Comparison of ENCODE assay signal across 8 cellular contexts in genomic region chr12:6872073-6873048, GRCh38. TPM values are rescaled to one million over a fixed set of nuclear protein-coding genes. Genes with fewer than 3 reads are reported as not detected.
A peak's percentile ranks its signal among the peaks of the same experiment; 100 is the strongest.
DNase-seq lines count a peak whose midpoint lies in the region; ATAC-seq and TF ChIP-seq lines count a peak whose summit lies in the region.

No MANE protein-coding gene starts in this region.

- H3K9ac ChIP-seq in mammary epithelial cell (ENCODE audit: insufficient read depth, low read length) = peak overlapping the region; percentile 73

- CTCF ChIA-PET in mammary epithelial cell (lab: Charles Lee; ENCODE audit: low non-redundant PET) = interaction anchor here (0.6 to 1.1 kb wide), 6 partner anchors 10 to 94 kb away, joined by 3 to 7 read pairs (median 6); partner anchors contain the start of gene USP5

- in situ Hi-C loops in mammary epithelial cell (cut with MboI; ENCODE audit: low sequenced_read_pairs in 2 of 2) = no loop called here

- H3K27ac ChIP-seq in VCaP (peak overlapping the region; percentile 99), mammary epithelial cell (ENCODE audit: insufficient read depth, low read depth, low read length) (peak overlapping the region; percentile 56), spleen (peak overlapping the region; percentile 77 to 99 (median 90))

- no peak overlapping the region for H2AFZ ChIP-seq in mammary epithelial cell (ENCODE audit: low read depth, low read length)

- peaks cover 50% of the 10 kb centered on the region for H3K79me2 ChIP-seq in mammary epithelial cell (ENCODE audit: insufficient read depth, low read length)

- H3K4me1 ChIP-seq in mammary epithelial cell (ENCODE audit: insufficient read depth, low read length) = peaks cover 45% of the 10 kb centered on the region
- peaks cover 31 to 76% (median 58%) of the 10 kb centered on the region in 6 donors for H3K4me1 ChIP-seq in spleen

- H3K36me3 ChIP-seq in mammary epithelial cell (ENCODE audit: insufficient read depth, low read length) = peaks cover 9% of the 10 kb centered on the region
- peaks cover 0 to 43% (median 20%) of the 10 kb centered on the region in 6 donors for H3K36me3 ChIP-seq in spleen

- peak; percentile 25 for ATAC-seq in GM21619 (IDR thresholded peaks at IDR 0.05; ENCODE audit: unreplicated experiment)

- no peaks in the 10 kb centered on the region for H3K9me3 ChIP-seq in mammary epithelial cell (replicated peaks; ENCODE audit: insufficient read depth, low read length)
- no peaks in the 10 kb centered on the region for H3K9me3 ChIP-seq in spleen

- intact Hi-C loops in mammary epithelial cell (cut with micrococcal nuclease) (loop anchor here (1.0 to 2.0 kb wide), 4 partner anchors 20 to 93 kb away; partner anchors contain the start of genes P3H3 and USP5), spleen (cut with DNase I; ENCODE audit: low total_unique reads) (no loop called here)

- H3K27me3 ChIP-seq in mammary epithelial cell (ENCODE audit: insufficient read depth, low read length) (no peaks in the 10 kb centered on the region), spleen (replicated peaks in 1 of 7) (no peaks in the 10 kb centered on the region)

- 2% methylated on average over 15 of the region's 40 CpGs for WGBS in mammary epithelial cell (ENCODE audit: low coverage, missing lambda C conversion rate)
- 0 to 4% (median 2%) methylated on average over 24 to 40 of the region's 40 CpGs for WGBS in spleen, 5 donors

- H3K4me3 ChIP-seq in mammary epithelial cell (replicated peaks in 1 of 3; ENCODE audit: insufficient read depth in 1 of 3, low read depth in 2 of 3, low read length in 3 of 3) (peak overlapping the region; percentile 68 to 88 (median 84)), spleen (peak overlapping the region; percentile 71 to 97 (median 92))

- peak; percentile 99 for TF ChIP-seq CTCF in VCaP (conservative IDR thresholded peaks at IDR 0.05)
- TF ChIP-seq CTCF in mammary epithelial cell (conservative IDR thresholded peaks at IDR 0.05 in 1 of 2, IDR thresholded peaks at IDR 0.05 in 1 of 2; ENCODE audit: extremely low read depth in 1 of 2, insufficient read depth in 1 of 2, low read depth in 1 of 2, low read length in 2 of 2) = peak; percentile 83 to 98
- peak; percentile 81 to 100 (median 99) for TF ChIP-seq CTCF in spleen (IDR thresholded peaks at IDR 0.05 in 8 of 11, conservative IDR thresholded peaks at IDR 0.05 in 3 of 11)

- dilution Hi-C loops in mammary epithelial cell (cut with HindIII; ENCODE audit: low sequenced_read_pairs) = no loop called here

- DNase-seq in COR-L47 (lab: John Stamatoyannopoulos, UW) = peak; percentile 34
- DNase-seq in NCI-H146 (lab: John Stamatoyannopoulos, UW) = peak; percentile 86
- DNase-seq in mammary epithelial cell = peak; percentile 57
- peak; percentile 76 for DNase-seq in inferior parietal cortex (ENCODE audit: extremely low spot score)
- peak; percentile 97 for DNase-seq in spleen
- DNase-seq in SKM-1 (lab: John Stamatoyannopoulos, UW; ENCODE audit: unreplicated experiment) = no peak

- H3K4me2 ChIP-seq in mammary epithelial cell (ENCODE audit: insufficient read depth, low read depth, low read length) = peak overlapping the region; percentile 99

- no peak for TF ChIP-seq POLR2A in spleen (IDR thresholded peaks at IDR 0.05)

- BruUV-seq in mammary epithelial cell (replicated peaks; lab: Mats Ljungman, UMichigan) = TSS peak; percentile 41

- H4K20me1 ChIP-seq in mammary epithelial cell (ENCODE audit: insufficient read depth, low read length) = no peaks in the 10 kb centered on the region

RNA-seq across cellular contexts. Expression of gene SPSB2, which starts 0.7 kb away (rescaled TPM):
- 1 to 10 TPM; 7.8 to 9.8 TPM for total RNA-seq in mammary epithelial cell
- 2.9 TPM for polyA plus RNA-seq in mammary epithelial cell
- 2.5 TPM for polyA minus RNA-seq in mammary epithelial cell
- total RNA-seq in spleen = 10 to 100 TPM in 4 of 7 donors, 1 to 10 TPM in 3; 7.0 to 12.9 (median 10.3) TPM
- polyA plus RNA-seq in spleen = 10 to 100 TPM; 11.3 to 17.0 (median 11.5) TPM

RNA-seq across cellular contexts. Expression of gene TPI1, which starts 5.0 kb away (rescaled TPM):
- total RNA-seq in mammary epithelial cell (100 to 1,000 TPM; 407 to 974 TPM), spleen (100 to 1,000 TPM; 218 to 471 (median 288) TPM)
- polyA plus RNA-seq in mammary epithelial cell (2,366 TPM), spleen (100 to 1,000 TPM; 234 to 364 (median 311) TPM)
- polyA minus RNA-seq in mammary epithelial cell = 2,241 TPM

RNA-seq across cellular contexts. Expression of gene USP5, which starts 20.4 kb away (rescaled TPM):
- total RNA-seq in mammary epithelial cell (100 to 1,000 TPM in 1 of 2 donors, 10 to 100 TPM in 1; 79.4 to 128 TPM), spleen (10 to 100 TPM; 29.8 to 62.4 (median 53.5) TPM)
- polyA plus RNA-seq in mammary epithelial cell (72.1 TPM), spleen (10 to 100 TPM; 23.1 to 40.5 (median 23.6) TPM)
- polyA minus RNA-seq in mammary epithelial cell = 134 TPM

RNA-seq across cellular contexts. Expression of gene CDCA3, which starts 21.3 kb away (rescaled TPM):
- total RNA-seq in mammary epithelial cell (10 to 100 TPM in 1 of 2 donors, 1 to 10 TPM in 1; 1.8 to 33.2 TPM), spleen (10 to 100 TPM in 1 of 7 donors, 1 to 10 TPM in 6; 1.9 to 10.2 (median 5.8) TPM)
- polyA plus RNA-seq in mammary epithelial cell (60.2 TPM), spleen (10 to 100 TPM in 1 of 3 donors, 1 to 10 TPM in 2; 3.6 to 18.1 (median 5.1) TPM)
- polyA minus RNA-seq in mammary epithelial cell = 26.3 TPM

RNA-seq across cellular contexts. Expression of gene GNB3, which starts 31.6 kb away (rescaled TPM):
- total RNA-seq in mammary epithelial cell (under 1 TPM in 1 of 2 donors, not detected in 1; 0.40 TPM), spleen (1 to 10 TPM in 6 of 7 donors, under 1 TPM in 1; 0.75 to 3.9 (median 2.6) TPM)
- polyA plus RNA-seq in mammary epithelial cell (0.10 TPM), spleen (1 to 10 TPM in 1 of 3 donors, under 1 TPM in 2; 0.93 to 1.3 (median 0.94) TPM)
- polyA minus RNA-seq in mammary epithelial cell = not detected
